8 cellular contexts compared by ENCODE assay signal in genomic region chr5:165209101-165209727, GRCh38.
A peak's percentile ranks its signal among the peaks of the same experiment; 100 is the strongest.
DNase-seq lines count a peak whose midpoint lies in the region; ATAC-seq and TF ChIP-seq lines count a peak whose summit lies in the region.

No MANE protein-coding gene starts in this region.

- peaks cover 43 to 44% of the 10 kb centered on the region in 2 experiments for H3K4me1 ChIP-seq in neutrophil (ENCODE audit: control insufficient read depth in 1 of 2, insufficient read depth in 1 of 2, low read depth in 1 of 2, low read length in 1 of 2)

- no peaks in the 10 kb centered on the region for H3K9me3 ChIP-seq in neutrophil

- DNase-seq in DMS 273 (lab: John Stamatoyannopoulos, UW; ENCODE audit: unreplicated experiment) (peak; percentile 36), DMS 273 treated with DMSO at 0.1 percent for 48 hours (lab: John Stamatoyannopoulos, UW) (no peak), NCI-H1694 treated with DMSO at 0.1 percent for 48 hours (lab: John Stamatoyannopoulos, UW) (peak; percentile 2), dermis blood vessel endothelial cell (peak; percentile 45)
- DNase-seq in stimulated activated CD8-positive, alpha-beta memory T cell treated with anti-CD3 and anti-CD28 coated beads, Interleukin-4, amount 100 ng/mL, for 48 hours, result no peak
- no peak for DNase-seq in NK-92 treated with Interleukin-12 subunit alpha and Interleukin-12 subunit beta, amount 100 ng/mL, for 24 hours (lab: John Stamatoyannopoulos, UW)

- H3K27ac ChIP-seq in neutrophil, result no peak overlapping the region

- no peak overlapping the region for H3K4me3 ChIP-seq in neutrophil (ENCODE audit: low read depth in 1 of 2, low read length in 1 of 2)

- H3K27me3 ChIP-seq in neutrophil, result no peaks in the 10 kb centered on the region

- TF ChIP-seq CTCF in neutrophil (IDR thresholded peaks at IDR 0.05), result peak; percentile 23

- ATAC-seq in GM18858 (IDR thresholded peaks at IDR 0.05; ENCODE audit: unreplicated experiment), result no peak

- H3K36me3 ChIP-seq in neutrophil, result no peaks in the 10 kb centered on the region

Comparison
In these comparisons a context has a peak if more than half of its experiments do, and no peak if none do; other contexts are left out.
1. DNase-seq: peak in DMS 273 (single experiment), NCI-H1694 treated with DMSO at 0.1 percent for 48 hours (single experiment) and dermis blood vessel endothelial cell (single experiment); none in DMS 273 treated with DMSO at 0.1 percent for 48 hours (single experiment), stimulated activated CD8-positive, alpha-beta memory T cell treated with anti-CD3 and anti-CD28 coated beads, Interleukin-4, amount 100 ng/mL, for 48 hours (single experiment) and NK-92 treated with Interleukin-12 subunit alpha and Interleukin-12 subunit beta, amount 100 ng/mL, for 24 hours (single experiment).